8 cellular contexts compared by ENCODE assay signal in the genomic region with DNA sequence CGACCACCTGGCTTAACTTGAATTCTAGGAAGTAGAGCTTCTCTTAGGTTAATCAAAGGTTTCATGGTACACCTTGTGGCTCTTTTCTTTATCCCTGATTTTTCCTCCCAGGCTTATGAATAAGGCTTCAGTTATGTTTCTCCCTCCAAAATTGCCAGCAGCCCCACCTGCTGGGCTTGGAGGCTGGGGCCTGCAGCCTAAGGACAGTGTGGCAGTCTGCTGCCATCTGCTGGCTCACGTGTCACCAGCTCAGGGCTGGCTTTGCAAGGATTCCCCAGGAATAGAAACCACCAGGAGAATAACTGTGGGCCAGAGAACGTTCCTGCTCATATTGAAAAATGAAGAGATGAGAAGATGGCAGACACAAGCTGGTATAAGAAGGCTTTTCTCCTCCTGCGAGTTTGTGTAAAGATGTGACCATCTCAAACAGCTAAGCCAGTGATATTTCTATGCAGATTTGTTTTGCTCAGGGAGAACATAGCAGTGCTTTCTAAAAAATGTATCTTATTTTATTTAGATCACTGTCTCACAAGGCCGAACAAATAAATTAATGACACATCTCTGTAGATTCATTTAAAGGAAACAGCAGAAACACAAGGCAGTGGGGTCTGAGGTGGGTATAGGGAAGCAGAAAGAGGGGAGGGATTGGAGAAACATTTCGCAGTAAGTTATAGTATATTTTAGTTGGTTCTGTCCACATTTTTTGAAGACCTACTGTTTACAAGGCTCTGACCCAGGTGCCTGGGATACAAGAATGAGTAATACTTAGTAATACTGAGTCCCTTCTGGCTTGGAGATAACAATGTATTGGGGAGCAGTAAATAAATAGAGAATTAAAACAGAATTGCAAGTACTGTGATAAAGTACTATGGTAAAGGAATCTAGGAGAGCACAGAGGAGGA.
A peak's percentile ranks its signal among the peaks of the same experiment; 100 is the strongest.
DNase-seq lines count a peak whose midpoint lies in the region; ATAC-seq and TF ChIP-seq lines count a peak whose summit lies in the region.

No MANE protein-coding gene starts in this region.

- no peaks in the 10 kb centered on the region for H3K4me1 ChIP-seq in right atrium auricular region

- no peak for TF ChIP-seq POLR2A in GM18505 (IDR thresholded peaks at IDR 0.05; ENCODE audit: borderline replicate concordance, extremely low read depth, insufficient read depth, insufficient read length)

- H3K9me3 ChIP-seq in right atrium auricular region = no peaks in the 10 kb centered on the region

- H3K36me3 ChIP-seq in right atrium auricular region = no peaks in the 10 kb centered on the region

- peak; percentile 78 for ATAC-seq in GM18505 (IDR thresholded peaks at IDR 0.05; ENCODE audit: unreplicated experiment)
- ATAC-seq in HG02943 (IDR thresholded peaks at IDR 0.05; ENCODE audit: low read depth, unreplicated experiment) = peak; percentile 58
- peak; percentile 97 for ATAC-seq in sciatic nerve

- peak overlapping the region; percentile 56 for H3K27ac ChIP-seq in angular gyrus (ENCODE audit: low read depth, low read length)
- H3K27ac ChIP-seq in right atrium auricular region = no peak overlapping the region

- DNase-seq in NCI-H187 treated with DMSO at 0.1 percent for 48 hours (lab: John Stamatoyannopoulos, UW) = peak; percentile 36
- DNase-seq in T-helper 2 cell = peak in 4 of 5 experiments; percentile 25 to 84 (median 57)
- DNase-seq in right atrium auricular region (ENCODE audit: low spot score) = peak; percentile 86
- peak; percentile 91 for DNase-seq in sciatic nerve (ENCODE audit: low spot score)
- no peak for DNase-seq in OCI-M2 (lab: John Stamatoyannopoulos, UW; ENCODE audit: unreplicated experiment)

- TF ChIP-seq CTCF in right atrium auricular region (IDR thresholded peaks at IDR 0.05) = peak; percentile 93 to 100

- H3K27me3 ChIP-seq in right atrium auricular region = no peaks in the 10 kb centered on the region

- intact Hi-C loops in sciatic nerve (cut with DNase I) = loop anchor here (5.0 kb wide), 1 partner anchor 281 kb away; no protein-coding TSS in a partner anchor

- H3K4me3 ChIP-seq in right atrium auricular region = no peak overlapping the region
